1 cellular context compared by ENCODE assay signal in the genomic region with DNA sequence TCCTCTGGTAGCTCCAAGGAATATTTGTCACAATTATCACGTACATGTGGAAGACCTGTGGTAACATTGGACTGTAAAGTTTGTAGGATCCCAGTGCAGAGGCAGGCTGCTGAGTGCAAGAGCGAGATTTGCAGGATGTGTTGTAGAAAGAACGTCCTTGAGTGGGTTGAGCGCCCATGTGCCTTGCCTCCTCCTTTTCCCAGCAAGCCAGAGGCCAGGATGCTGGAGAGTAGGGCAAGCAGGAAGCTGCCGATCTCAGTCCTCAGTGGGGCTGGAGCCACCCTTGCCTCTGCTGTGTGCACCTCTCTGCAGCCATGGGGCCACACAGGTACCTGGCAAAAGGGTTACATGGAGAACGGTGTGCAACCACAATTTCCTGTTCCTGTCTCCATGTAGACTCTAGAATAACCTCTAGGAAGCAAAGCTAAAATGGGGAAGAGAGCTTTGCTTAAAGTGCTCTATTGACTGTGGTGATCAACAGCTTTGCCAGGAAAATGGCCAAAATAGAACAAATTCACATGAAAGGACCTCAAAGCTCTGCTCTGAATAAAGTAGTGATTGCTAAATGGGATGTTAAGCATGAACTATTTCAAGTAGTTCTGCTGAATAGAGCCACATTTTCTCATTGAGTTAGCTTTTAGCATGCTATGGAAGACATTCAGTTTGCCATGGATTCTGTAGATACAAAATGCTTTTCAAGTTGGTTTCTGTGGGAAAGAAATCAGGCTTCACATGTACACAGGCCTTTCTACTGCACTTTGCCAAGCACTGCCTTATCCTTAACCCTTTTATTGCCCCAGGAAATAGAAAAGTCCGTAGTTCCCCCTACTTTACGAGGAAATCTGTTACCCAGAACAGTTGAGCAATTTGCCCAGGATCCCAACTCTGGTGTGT.
TF ChIP-seq lines count a peak whose summit lies in the region.

No MANE protein-coding gene starts in this region.

TF ChIP-seq in HepG2, 621 proteins besides CTCF, POLR2A, EP300 and RAD21 (continued from another document):
- no peak for TF ChIP-seq ZNF556 (CRISPR knock-in tag; IDR thresholded peaks at IDR 0.05; ENCODE audit: borderline replicate concordance)
- no peak for TF ChIP-seq TP53 (CRISPR knock-in tag; conservative IDR thresholded peaks at IDR 0.05)
- no peak for TF ChIP-seq GPN1 (CRISPR knock-in tag; IDR thresholded peaks at IDR 0.05; ENCODE audit: borderline replicate concordance)
- TF ChIP-seq, protein P1, sequence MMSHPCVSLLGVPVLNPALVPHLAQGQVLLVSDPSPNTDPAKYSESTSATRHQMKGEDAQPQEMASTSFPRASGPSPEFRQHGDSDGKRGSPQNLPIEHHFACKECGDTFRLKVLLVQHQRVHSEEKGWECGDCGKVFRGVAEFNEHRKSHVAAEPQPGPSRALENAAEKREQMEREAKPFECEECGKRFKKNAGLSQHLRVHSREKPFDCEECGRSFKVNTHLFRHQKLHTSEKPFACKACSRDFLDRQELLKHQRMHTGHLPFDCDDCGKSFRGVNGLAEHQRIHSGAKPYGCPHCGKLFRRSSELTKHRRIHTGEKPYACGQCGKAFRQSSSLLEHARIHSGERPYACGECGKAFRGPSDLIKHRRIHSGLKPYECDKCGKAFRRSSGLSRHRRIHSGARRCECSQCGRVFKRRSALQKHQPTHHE (CRISPR knock-in tag; IDR thresholded peaks at IDR 0.05; ENCODE audit: borderline replicate concordance): no peak
- TF ChIP-seq, protein P2, sequence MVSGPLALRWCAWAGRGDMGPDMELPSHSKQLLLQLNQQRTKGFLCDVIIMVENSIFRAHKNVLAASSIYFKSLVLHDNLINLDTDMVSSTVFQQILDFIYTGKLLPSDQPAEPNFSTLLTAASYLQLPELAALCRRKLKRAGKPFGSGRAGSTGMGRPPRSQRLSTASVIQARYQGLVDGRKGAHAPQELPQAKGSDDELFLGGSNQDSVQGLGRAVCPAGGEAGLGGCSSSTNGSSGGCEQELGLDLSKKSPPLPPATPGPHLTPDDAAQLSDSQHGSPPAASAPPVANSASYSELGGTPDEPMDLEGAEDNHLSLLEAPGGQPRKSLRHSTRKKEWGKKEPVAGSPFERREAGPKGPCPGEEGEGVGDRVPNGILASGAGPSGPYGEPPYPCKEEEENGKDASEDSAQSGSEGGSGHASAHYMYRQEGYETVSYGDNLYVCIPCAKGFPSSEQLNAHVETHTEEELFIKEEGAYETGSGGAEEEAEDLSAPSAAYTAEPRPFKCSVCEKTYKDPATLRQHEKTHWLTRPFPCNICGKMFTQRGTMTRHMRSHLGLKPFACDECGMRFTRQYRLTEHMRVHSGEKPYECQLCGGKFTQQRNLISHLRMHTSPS (CRISPR knock-in tag; IDR thresholded peaks at IDR 0.05; ENCODE audit: low read depth): no peak
- no peak for TF ChIP-seq RFXANK (CRISPR knock-in tag; IDR thresholded peaks at IDR 0.05)
TF ChIP-seq in HepG2: peak in this region for 0.
